1 cellular context compared by ENCODE assay signal in the genomic region with DNA sequence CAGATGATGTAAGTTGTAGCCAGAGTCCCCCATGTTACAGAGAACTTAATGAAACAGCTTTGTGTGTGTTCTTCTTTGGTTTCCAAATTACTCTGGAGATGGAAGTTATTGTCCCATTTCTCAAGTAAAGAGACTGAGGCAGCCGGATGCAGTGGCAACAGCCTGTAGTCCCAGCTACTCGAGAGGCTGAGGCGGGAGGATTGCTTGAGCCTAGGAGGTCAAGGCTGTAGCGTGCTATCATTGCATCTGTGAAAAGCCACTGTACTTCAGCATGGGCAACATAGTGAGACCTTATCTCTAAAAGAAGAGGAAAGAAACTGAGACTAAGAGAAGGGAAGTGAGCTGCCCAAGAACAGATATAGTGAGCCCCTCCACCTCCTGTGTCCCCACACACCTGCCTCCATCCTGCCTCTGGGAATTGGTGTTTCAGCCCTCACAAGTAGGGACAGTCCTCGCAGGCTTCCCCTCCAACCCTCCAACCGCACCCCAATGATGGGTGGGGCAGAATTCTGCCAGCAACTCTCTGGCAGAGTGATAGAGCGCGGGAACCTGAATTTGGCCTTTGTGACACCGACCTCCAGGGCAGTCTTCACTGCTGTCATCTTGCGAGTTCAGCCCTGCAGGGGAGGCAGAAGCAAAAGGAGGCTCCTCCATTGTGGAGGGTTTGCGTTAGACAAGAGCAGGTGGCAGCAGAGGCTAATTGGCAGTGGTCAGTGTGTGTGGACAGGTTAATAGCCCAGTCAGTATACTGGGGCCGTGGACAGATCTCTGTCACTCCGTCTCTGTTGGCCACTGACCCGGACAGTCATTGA.
TF ChIP-seq lines count a peak whose summit lies in the region.

No MANE protein-coding gene starts in this region.

TF ChIP-seq in K562, 482 proteins besides CTCF, POLR2A, EP300 and RAD21:
- no peak for TF ChIP-seq SNAPC5 (CRISPR knock-in tag; IDR thresholded peaks at IDR 0.05)
- 0 out of 2 replicates have a peak, but pooled peaks have one; percentile 16 for TF ChIP-seq GATA2 (CRISPR knock-in tag; IDR thresholded peaks at IDR 0.05)
- TF ChIP-seq OTX1 (CRISPR knock-in tag; IDR thresholded peaks at IDR 0.05) = no peak
- no peak for TF ChIP-seq KLF16 (IDR thresholded peaks at IDR 0.05)
- TF ChIP-seq KDM1A (IDR thresholded peaks at IDR 0.05) = peak in 1 of 2 experiments; percentile 43; a peak in 1 of 4 replicates
- no peak for TF ChIP-seq FOXA1 (IDR thresholded peaks at IDR 0.05; ENCODE audit: borderline replicate concordance)
- no peak for TF ChIP-seq TARDBP (IDR thresholded peaks at IDR 0.05)
- TF ChIP-seq SUPT5H (IDR thresholded peaks at IDR 0.05) = no peak
- TF ChIP-seq XRCC3 (IDR thresholded peaks at IDR 0.05) = no peak
- TF ChIP-seq RBM22 (IDR thresholded peaks at IDR 0.05; ENCODE audit: low read depth, low read length, poor library complexity, severe bottlenecking) = no peak
- TF ChIP-seq, protein P1, sequence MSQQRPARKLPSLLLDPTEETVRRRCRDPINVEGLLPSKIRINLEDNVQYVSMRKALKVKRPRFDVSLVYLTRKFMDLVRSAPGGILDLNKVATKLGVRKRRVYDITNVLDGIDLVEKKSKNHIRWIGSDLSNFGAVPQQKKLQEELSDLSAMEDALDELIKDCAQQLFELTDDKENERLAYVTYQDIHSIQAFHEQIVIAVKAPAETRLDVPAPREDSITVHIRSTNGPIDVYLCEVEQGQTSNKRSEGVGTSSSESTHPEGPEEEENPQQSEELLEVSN (IDR thresholded peaks at IDR 0.05; ENCODE audit: borderline replicate concordance in 1 of 2, extremely low read depth in 1 of 2, insufficient read depth in 1 of 2, insufficient read length in 1 of 2, low read depth in 1 of 2, low read length in 1 of 2, poor library complexity in 1 of 2, severe bottlenecking in 1 of 2) = peak in 1 of 2 experiments; percentile 14
- no peak for TF ChIP-seq EZH2 (IDR thresholded peaks at IDR 0.05; ENCODE audit: borderline replicate concordance, low read depth, low read length)
- TF ChIP-seq, protein P2, sequence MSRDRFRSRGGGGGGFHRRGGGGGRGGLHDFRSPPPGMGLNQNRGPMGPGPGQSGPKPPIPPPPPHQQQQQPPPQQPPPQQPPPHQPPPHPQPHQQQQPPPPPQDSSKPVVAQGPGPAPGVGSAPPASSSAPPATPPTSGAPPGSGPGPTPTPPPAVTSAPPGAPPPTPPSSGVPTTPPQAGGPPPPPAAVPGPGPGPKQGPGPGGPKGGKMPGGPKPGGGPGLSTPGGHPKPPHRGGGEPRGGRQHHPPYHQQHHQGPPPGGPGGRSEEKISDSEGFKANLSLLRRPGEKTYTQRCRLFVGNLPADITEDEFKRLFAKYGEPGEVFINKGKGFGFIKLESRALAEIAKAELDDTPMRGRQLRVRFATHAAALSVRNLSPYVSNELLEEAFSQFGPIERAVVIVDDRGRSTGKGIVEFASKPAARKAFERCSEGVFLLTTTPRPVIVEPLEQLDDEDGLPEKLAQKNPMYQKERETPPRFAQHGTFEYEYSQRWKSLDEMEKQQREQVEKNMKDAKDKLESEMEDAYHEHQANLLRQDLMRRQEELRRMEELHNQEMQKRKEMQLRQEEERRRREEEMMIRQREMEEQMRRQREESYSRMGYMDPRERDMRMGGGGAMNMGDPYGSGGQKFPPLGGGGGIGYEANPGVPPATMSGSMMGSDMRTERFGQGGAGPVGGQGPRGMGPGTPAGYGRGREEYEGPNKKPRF (IDR thresholded peaks at IDR 0.05; ENCODE audit: low read depth, low read length) = no peak
- no peak for TF ChIP-seq ARID2 (IDR thresholded peaks at IDR 0.05)
- peak; percentile 34 for TF ChIP-seq RBM25 (IDR thresholded peaks at IDR 0.05; ENCODE audit: low read depth, low read length, severe bottlenecking)
